In the genomic region with DNA sequence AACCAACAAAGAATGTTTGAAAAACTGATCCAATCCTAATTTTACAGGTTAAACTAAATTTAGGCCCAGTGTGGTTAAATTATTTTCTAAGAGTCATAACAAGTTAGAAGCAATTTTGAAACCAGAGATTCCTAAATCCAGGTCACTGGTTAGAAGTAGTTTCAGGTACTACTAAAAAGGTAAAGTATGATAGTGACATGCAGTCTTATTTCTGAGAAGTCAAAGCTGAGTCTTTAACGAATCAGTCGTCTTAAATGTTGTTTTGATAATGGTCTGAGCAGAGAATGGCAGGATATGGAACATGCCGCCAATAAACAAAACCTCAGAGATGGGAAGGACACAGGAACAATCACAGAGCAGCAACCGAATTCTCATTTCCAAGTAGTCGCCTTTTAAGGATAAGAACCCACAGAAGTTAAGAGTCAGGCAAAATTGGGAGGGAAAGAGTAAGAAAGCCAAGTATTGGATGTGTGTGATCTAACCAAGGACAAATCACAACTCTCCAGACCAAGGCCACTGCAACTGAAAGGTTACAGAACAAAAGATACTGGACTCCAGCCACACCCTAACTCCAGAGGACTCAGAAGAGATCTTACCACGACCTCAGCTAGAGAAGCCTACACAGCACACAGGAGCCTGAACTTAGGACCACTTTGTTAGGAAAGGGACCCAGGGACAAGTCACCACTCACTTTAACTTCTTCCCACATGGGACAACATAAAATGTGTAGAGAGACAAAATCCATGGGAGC, we compare ENCODE assay signal across 14 cellular contexts. TPM values are rescaled to one million over a fixed set of nuclear protein-coding genes. Genes with fewer than 3 reads are reported as not detected.
A peak's percentile ranks its signal among the peaks of the same experiment; 100 is the strongest.
DNase-seq lines count a peak whose midpoint lies in the region; ATAC-seq, FAIRE-seq and TF ChIP-seq lines count a peak whose summit lies in the region.
"Had no signal": no experiment of that assay in that cellular context is flagged by ENCODE, and none has a peak within 500 bp of the region (broad histone marks: within the 10 kb centered on the region; RNA-seq: fewer than 3 reads in every experiment).

No MANE protein-coding gene starts in this region.

- H3K79me2 ChIP-seq in HepG2 (ENCODE audit: insufficient read depth, low read length) = peaks cover 14% of the 10 kb centered on the region

- no peak overlapping the region for H3K4me3 Mint-ChIP-seq in activated naive CD8-positive, alpha-beta T cell treated with anti-CD3 and anti-CD28 coated beads, Interleukin-2, amount 50 U/mL, for 24 hours

- TF ChIP-seq POLR2A in heart left ventricle (IDR thresholded peaks at IDR 0.05) (no peak), HepG2 (IDR thresholded peaks at IDR 0.05; ENCODE audit: insufficient read depth in 1 of 2, low read depth in 2 of 2, low read length in 2 of 2) (no peak), prostate gland (IDR thresholded peaks at IDR 0.05) (no peak)

- DNase-seq in heart left ventricle (no peak), cardiac septum (ENCODE audit: low spot score) (no peak), HepG2 (ENCODE audit: low spot score) (no peak), upper lobe of right lung (no peak), prostate gland (ENCODE audit: low spot score) (no peak), nucleus accumbens (lab: John Stamatoyannopoulos, UW) (no peak), NCI-H1417 treated with DMSO at 0.1 percent for 48 hours (lab: John Stamatoyannopoulos, UW) (no peak)
- DNase-seq in activated naive CD8-positive, alpha-beta T cell treated with anti-CD3 and anti-CD28 coated beads, Interleukin-2, amount 50 U/mL, for 24 hours = no peak
- DNase-seq: DMS 273 treated with DMSO at 0.1 percent for 48 hours, NCI-H1105 treated with DMSO at 0.1 percent for 48 hours, NCI-H226, SJCRH30 had no signal

- peaks cover 0 to 42% (median 17%) of the 10 kb centered on the region in 12 donors for H3K4me1 ChIP-seq in heart left ventricle
- H3K4me1 ChIP-seq in HepG2 (ENCODE audit: insufficient read depth, low read length) = peaks cover 17% of the 10 kb centered on the region
- H3K4me1 ChIP-seq in upper lobe of right lung = peaks cover 37% of the 10 kb centered on the region
- H3K4me1 ChIP-seq in prostate gland (replicated peaks) = no peaks in the 10 kb centered on the region
- H3K4me1 ChIP-seq: ascending aorta, SJCRH30 had no signal

- peaks cover 0 to 54% (median 38%) of the 10 kb centered on the region in 9 donors for H3K36me3 ChIP-seq in heart left ventricle
- peaks cover 6 to 32% of the 10 kb centered on the region in 2 experiments for H3K36me3 ChIP-seq in HepG2 (replicated peaks in 1 of 2; ENCODE audit: control insufficient read depth in 1 of 2, insufficient read depth in 2 of 2, low read length in 2 of 2)
- peaks cover 41% of the 10 kb centered on the region for H3K36me3 ChIP-seq in upper lobe of right lung
- H3K36me3 ChIP-seq in prostate gland = no peaks in the 10 kb centered on the region

- BruUV-seq in HepG2 (replicated peaks; lab: Mats Ljungman, UMichigan) = no TSS peak

- TF ChIP-seq RAD21 in HepG2 (CRISPR knock-in tag; IDR thresholded peaks at IDR 0.05) = no peak

- H3K4me3 ChIP-seq in heart left ventricle (no peak overlapping the region), HepG2 (replicated peaks in 1 of 3; ENCODE audit: insufficient read depth in 1 of 3, low read depth in 2 of 3, low read length in 3 of 3) (no peak overlapping the region), upper lobe of right lung (no peak overlapping the region), prostate gland (no peak overlapping the region)
- H3K4me3 ChIP-seq: ascending aorta, SJCRH30 had no signal

- POLR2A ChIA-PET in HepG2 (lab: Yijun Ruan, JAX) = no interaction called here

- in situ Hi-C loops in HepG2 (cut with HindIII; ENCODE audit: extremely low pct_ligation_motif_present, low pct_unique_long_range_greater_than_20kb) = no loop called here

- no peak for FAIRE-seq in HepG2 (lab: Jason Lieb, UNC)
- FAIRE-seq: H54 had no signal

- TF ChIP-seq CTCF in heart left ventricle (IDR thresholded peaks at IDR 0.05) (no peak), HepG2 (CRISPR knock-in tag; IDR thresholded peaks at IDR 0.05) (no peak), upper lobe of right lung (IDR thresholded peaks at IDR 0.05) (no peak), prostate gland (IDR thresholded peaks at IDR 0.05) (no peak)

- H3K27me3 Mint-ChIP-seq in activated naive CD8-positive, alpha-beta T cell treated with anti-CD3 and anti-CD28 coated beads, Interleukin-2, amount 50 U/mL, for 24 hours = no peaks in the 10 kb centered on the region

- H3K27ac ChIP-seq in heart left ventricle (peak overlapping the region in 7 of 12 donors; percentile 3 to 29 (median 16)), HepG2 (ENCODE audit: extremely low read length, insufficient read depth, low read length) (no peak overlapping the region), upper lobe of right lung (peak overlapping the region; percentile 38), prostate gland (no peak overlapping the region)
- H3K27ac ChIP-seq: SJCRH30 had no signal

- 58 to 68% (median 63%) methylated on average over 6 of the region's 6 CpGs for WGBS in heart left ventricle, 4 donors
- 98% methylated on average over 6 of the region's 6 CpGs for WGBS in HepG2 (ENCODE audit: low lambda C conversion rate)
- WGBS in prostate gland = 88% methylated on average over 6 of the region's 6 CpGs

- intact Hi-C loops in heart left ventricle (cut with DNase I) = loop anchor here in 1 of 10 donors (5.0 kb wide), 1 partner anchor 38 kb away; no protein-coding TSS in a partner anchor
- intact Hi-C loops in cardiac septum (cut with DNase I) = no loop called here
- intact Hi-C loops in HepG2 (cut with micrococcal nuclease; ENCODE audit: unreplicated experiment) = no loop called here
- intact Hi-C loops in upper lobe of right lung (cut with DNase I) = no loop called here
- intact Hi-C loops in prostate gland (cut with DNase I) = no loop called here

- no peaks in the 10 kb centered on the region for H4K20me1 ChIP-seq in HepG2 (ENCODE audit: insufficient read depth, low read length)

- no peak overlapping the region for H3K9ac ChIP-seq in HepG2 (ENCODE audit: insufficient read depth, low read depth, low read length)

- H3K36me3 Mint-ChIP-seq in activated naive CD8-positive, alpha-beta T cell treated with anti-CD3 and anti-CD28 coated beads, Interleukin-2, amount 50 U/mL, for 24 hours (ENCODE audit: low read depth) = peaks cover 91% of the 10 kb centered on the region

- peaks cover 23% of the 10 kb centered on the region for H3K9me3 Mint-ChIP-seq in activated naive CD8-positive, alpha-beta T cell treated with anti-CD3 and anti-CD28 coated beads, Interleukin-2, amount 50 U/mL, for 24 hours

- H2AFZ ChIP-seq in HepG2 (ENCODE audit: low read length) = no peak overlapping the region

- TF ChIP-seq EP300 in HepG2 (IDR thresholded peaks at IDR 0.05; ENCODE audit: low read depth in 2 of 2, low read length in 2 of 2) (no peak), HepG2 (CRISPR knock-in tag; IDR thresholded peaks at IDR 0.05; ENCODE audit: borderline replicate concordance) (no peak)

- ATAC-seq in heart left ventricle (peak in 3 of 4 donors; percentile 34 to 57 (median 54)), HepG2 (peak; percentile 25; the same call in 2 of the 3 replicates), upper lobe of right lung (peak; percentile 34)
- no peak for ATAC-seq in activated naive CD8-positive, alpha-beta T cell treated with anti-CD3 and anti-CD28 coated beads, Interleukin-2, amount 50 U/mL, for 24 hours

- H3K9me3 ChIP-seq in heart left ventricle (peaks cover 0 to 9% (median 2%) of the 10 kb centered on the region in 12 donors), HepG2 (ENCODE audit: low read length) (peaks cover 6% of the 10 kb centered on the region), upper lobe of right lung (peaks cover 4% of the 10 kb centered on the region), prostate gland (no peaks in the 10 kb centered on the region)

- H3K4me2 ChIP-seq in HepG2 (ENCODE audit: low read depth, low read length) = no peak overlapping the region

- H3K27me3 ChIP-seq in heart left ventricle (no peaks in the 10 kb centered on the region), HepG2 (ENCODE audit: control insufficient read depth in 1 of 2, insufficient read depth in 2 of 2, low read length in 2 of 2) (no peaks in the 10 kb centered on the region), upper lobe of right lung (no peaks in the 10 kb centered on the region), prostate gland (replicated peaks; ENCODE audit: insufficient read depth) (no peaks in the 10 kb centered on the region)
- H3K27me3 ChIP-seq: ascending aorta, SJCRH30 had no signal

- peak overlapping the region; percentile 53 for H3K27ac Mint-ChIP-seq in activated naive CD8-positive, alpha-beta T cell treated with anti-CD3 and anti-CD28 coated beads, Interleukin-2, amount 50 U/mL, for 24 hours

- peaks cover 59% of the 10 kb centered on the region for H3K4me1 Mint-ChIP-seq in activated naive CD8-positive, alpha-beta T cell treated with anti-CD3 and anti-CD28 coated beads, Interleukin-2, amount 50 U/mL, for 24 hours

- CTCF ChIA-PET in HepG2 (lab: Yijun Ruan, JAX; ENCODE audit: low intra/inter-chr PET ratio, low total read pairs) = no interaction called here

RNA-seq across cellular contexts. Expression of a gene that starts 19.7 kb away (rescaled TPM):
- 10 to 100 TPM in 2 of 9 donors, 1 to 10 TPM in 7; 1.8 to 13.1 (median 4.0) TPM for total RNA-seq in heart left ventricle
- 1 to 10 TPM; 7.0 to 8.1 TPM for polyA plus RNA-seq in heart left ventricle
- 5.9 TPM for total RNA-seq in cardiac septum
- total RNA-seq in HepG2 (2016; rRNA removed; fragmentation: Illumina TruSeq; extraction: Trizol) = 25.1 and 31.2 TPM in 2 replicates
- 27.6 and 31.4 TPM in 2 replicates for total RNA-seq in HepG2 (2016; cell fraction: cytosol; rRNA removed; fragmentation: Illumina TruSeq; extraction: Trizol; ENCODE audit: low read depth)
- total RNA-seq in HepG2 (2016; cell fraction: insoluble cytoplasmic fraction; rRNA removed; fragmentation: Illumina TruSeq; extraction: Trizol) = 23.7 and 29.6 TPM in 2 replicates
- 48.4 and 50.6 TPM in 2 replicates for total RNA-seq in HepG2 (2016; cell fraction: membrane; rRNA removed; fragmentation: Illumina TruSeq; extraction: Trizol)
- 34.7 and 36.7 TPM in 2 replicates for total RNA-seq in HepG2 (2016; cell fraction: nucleus; rRNA removed; fragmentation: Illumina TruSeq; extraction: Trizol)
- 16.8 and 25.1 TPM in 2 replicates for polyA plus RNA-seq in HepG2 (2011; rRNA removed)
- polyA plus RNA-seq in HepG2 (2011; cell fraction: cytosol; rRNA removed) = 13.5 and 14.8 TPM in 2 replicates
- 18.5 and 23.0 TPM in 2 replicates for polyA plus RNA-seq in HepG2 (2011; cell fraction: nucleus; rRNA removed)
- polyA plus RNA-seq in HepG2 (2012) = 16.1 and 18.1 TPM in 2 replicates
- 30.0 and 41.0 TPM in 2 replicates for polyA plus RNA-seq in HepG2 (2016; cell fraction: cytosol; fragmentation: Illumina TruSeq; extraction: Trizol; ENCODE audit: low read depth)
- 29.9 and 30.3 TPM in 2 replicates for polyA plus RNA-seq in HepG2 (2016; cell fraction: insoluble cytoplasmic fraction; fragmentation: Illumina TruSeq; extraction: Trizol; ENCODE audit: low read depth)
- 49.3 and 51.1 TPM in 2 replicates for polyA plus RNA-seq in HepG2 (2016; cell fraction: membrane; fragmentation: Illumina TruSeq; extraction: Trizol; ENCODE audit: low read depth)
- polyA plus RNA-seq in HepG2 (2016; cell fraction: nucleus; fragmentation: Illumina TruSeq; extraction: Trizol; ENCODE audit: insufficient read depth, low read depth) = 42.4 and 44.5 TPM in 2 replicates
- polyA minus RNA-seq in HepG2 (2011; rRNA and poly(A)+ RNA removed; ENCODE audit: low replicate concordance) = 12.0 and 41.0 TPM in 2 replicates
- 3.5 and 7.8 TPM in 2 replicates for polyA minus RNA-seq in HepG2 (2011; cell fraction: cytosol; rRNA and poly(A)+ RNA removed)
- polyA minus RNA-seq in HepG2 (2011; cell fraction: nucleus; rRNA and poly(A)+ RNA removed) = 28.8 and 38.5 TPM in 2 replicates
- 108 TPM for total RNA-seq in upper lobe of right lung
- 10 to 100 TPM; 23.3 to 39.7 TPM for total RNA-seq in prostate gland

RNA-seq across cellular contexts. Expression of a gene that starts 47.6 kb away (rescaled TPM):
- total RNA-seq in heart left ventricle = 10 to 100 TPM; 17.7 to 43.3 (median 22.3) TPM
- 10 to 100 TPM; 13.5 to 21.3 TPM for polyA plus RNA-seq in heart left ventricle
- total RNA-seq in cardiac septum = 38.9 TPM
- total RNA-seq in HepG2 (2016; rRNA removed; fragmentation: Illumina TruSeq; extraction: Trizol) = 17.9 and 45.8 TPM in 2 replicates
- total RNA-seq in HepG2 (2016; cell fraction: cytosol; rRNA removed; fragmentation: Illumina TruSeq; extraction: Trizol; ENCODE audit: low read depth) = 8.9 and 13.1 TPM in 2 replicates
- 16.8 and 39.0 TPM in 2 replicates for total RNA-seq in HepG2 (2016; cell fraction: insoluble cytoplasmic fraction; rRNA removed; fragmentation: Illumina TruSeq; extraction: Trizol)
- total RNA-seq in HepG2 (2016; cell fraction: membrane; rRNA removed; fragmentation: Illumina TruSeq; extraction: Trizol) = 11.4 and 12.3 TPM in 2 replicates
- 120 and 143 TPM in 2 replicates for total RNA-seq in HepG2 (2016; cell fraction: nucleus; rRNA removed; fragmentation: Illumina TruSeq; extraction: Trizol)
- polyA plus RNA-seq in HepG2 (2011; rRNA removed) = 111 and 132 TPM in 2 replicates
- 17.2 and 21.7 TPM in 2 replicates for polyA plus RNA-seq in HepG2 (2011; cell fraction: cytosol; rRNA removed)
- 295 and 299 TPM in 2 replicates for polyA plus RNA-seq in HepG2 (2011; cell fraction: nucleus; rRNA removed)
- polyA plus RNA-seq in HepG2 (2012) = 27.6 and 31.1 TPM in 2 replicates
- polyA plus RNA-seq in HepG2 (2016; cell fraction: cytosol; fragmentation: Illumina TruSeq; extraction: Trizol; ENCODE audit: low read depth) = 1.1 and 2.1 TPM in 2 replicates
- polyA plus RNA-seq in HepG2 (2016; cell fraction: insoluble cytoplasmic fraction; fragmentation: Illumina TruSeq; extraction: Trizol; ENCODE audit: low read depth) = 14.5 and 17.7 TPM in 2 replicates
- polyA plus RNA-seq in HepG2 (2016; cell fraction: membrane; fragmentation: Illumina TruSeq; extraction: Trizol; ENCODE audit: low read depth) = 2.9 and 3.0 TPM in 2 replicates
- polyA plus RNA-seq in HepG2 (2016; cell fraction: nucleus; fragmentation: Illumina TruSeq; extraction: Trizol; ENCODE audit: insufficient read depth, low read depth) = 167 and 192 TPM in 2 replicates
- polyA minus RNA-seq in HepG2 (2011; rRNA and poly(A)+ RNA removed; ENCODE audit: low replicate concordance) = 63.7 and 73.9 TPM in 2 replicates
- polyA minus RNA-seq in HepG2 (2011; cell fraction: cytosol; rRNA and poly(A)+ RNA removed) = 19.5 and 24.6 TPM in 2 replicates
- polyA minus RNA-seq in HepG2 (2011; cell fraction: nucleus; rRNA and poly(A)+ RNA removed) = 527 and 550 TPM in 2 replicates
- total RNA-seq in upper lobe of right lung = 82.8 TPM
- total RNA-seq in prostate gland = 100 to 1,000 TPM in 1 of 2 donors, 10 to 100 TPM in 1; 30.7 to 100 TPM

Comparison
In these comparisons a context has a peak if more than half of its experiments do, and no peak if none do; other contexts are left out.
1. H3K27ac ChIP-seq: peak in heart left ventricle (7 of 12) and upper lobe of right lung (single experiment); none in HepG2 (single experiment) and prostate gland (0 of 2).